In the genomic region with DNA sequence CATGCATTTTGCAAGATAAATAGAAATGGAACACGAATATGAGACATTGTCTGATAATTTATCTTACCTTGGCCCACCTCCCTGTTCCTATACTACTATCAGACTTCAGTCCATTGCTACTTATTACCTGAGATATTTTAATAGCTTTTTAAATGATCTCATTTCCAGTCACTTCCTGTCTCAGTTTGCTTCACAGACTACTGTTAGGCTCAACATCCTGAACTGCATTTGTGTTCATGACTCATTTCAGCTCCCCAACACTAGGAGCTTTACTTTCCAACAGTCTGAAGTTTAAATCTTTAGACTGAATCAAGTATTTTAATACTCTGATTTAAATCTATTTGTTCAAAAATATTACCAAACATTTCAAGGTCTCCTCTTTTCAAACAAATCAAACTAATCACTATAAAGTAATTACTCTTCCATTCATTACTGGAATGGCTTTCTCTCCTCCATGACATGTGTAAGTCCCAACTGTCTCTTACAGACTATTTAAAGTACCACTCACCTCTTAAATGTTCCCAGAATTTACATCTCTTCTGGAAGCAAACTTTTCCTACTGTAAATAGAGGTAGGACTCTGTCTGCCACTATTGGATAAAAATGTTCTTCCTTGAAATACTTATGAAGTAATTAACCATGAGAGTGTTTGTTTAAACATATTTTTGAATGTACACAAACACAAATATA, we compare ENCODE assay signal across 14 cellular contexts.
A peak's percentile ranks its signal among the peaks of the same experiment; 100 is the strongest.
DNase-seq lines count a peak whose midpoint lies in the region; ATAC-seq and TF ChIP-seq lines count a peak whose summit lies in the region.
"Had no signal": no experiment of that assay in that cellular context is flagged by ENCODE, and none has a peak within 500 bp of the region (broad histone marks: within the 10 kb centered on the region; RNA-seq: fewer than 3 reads in every experiment).

No MANE protein-coding gene starts in this region.

- POLR2A ChIA-PET in RWPE1 (lab: Yijun Ruan, JAX; ENCODE audit: low non-redundant PET) = no interaction called here
- POLR2A ChIA-PET in WTC11 (lab: Charles Lee) = no interaction called here
- POLR2A ChIA-PET in GM10248 (lab: Yijun Ruan, JAX) = no interaction called here

- CTCF ChIA-PET in RWPE1 (lab: Yijun Ruan, JAX) = interaction anchor here (0.7 kb wide), 1 partner anchor 20 kb away, joined by 3 read pairs; no protein-coding TSS in a partner anchor
- CTCF ChIA-PET in WTC11 (lab: Charles Lee) = no interaction called here
- CTCF ChIA-PET in GM10248 (lab: Yijun Ruan, JAX) = interaction anchor here (0.8 kb wide), 1 partner anchor 17 kb away, joined by 3 read pairs; no protein-coding TSS in a partner anchor

- DNase-seq in HCEC 1CT = peak; percentile 2
- peak; percentile 46 for DNase-seq in RWPE1 (ENCODE audit: low spot score)
- peak; percentile 83 for DNase-seq in epithelial cell of esophagus (ENCODE audit: low read depth)
- peak; percentile 82 for DNase-seq in renal cortical epithelial cell (ENCODE audit: low read depth)
- no peak for DNase-seq in WTC11 (ENCODE audit: low spot score)
- no peak for DNase-seq in GM10248 (ENCODE audit: extremely low spot score)
- DNase-seq in thyroid gland = no peak
- DNase-seq: activated naive CD4-positive, alpha-beta T cell treated with Interleukin-2 at 50 U/mL for 16 hours; DND-41; left colon had no signal

- no peaks in the 10 kb centered on the region for H3K27me3 ChIP-seq in thyroid gland
- H3K27me3 ChIP-seq: BLaER1 treated with 17β-estradiol and CSF1 and Interleukin-3, amounts not matched to agents 10 nM and 100 nM had no signal

- H3K9me3 Mint-ChIP-seq in WTC11 = 0 out of 2 replicates have a peak, but pooled peaks cover 1% of the 10 kb centered on the region

- WGBS in thyroid gland, 2 donors = 63 to 64% methylated on average over 1 of the region's 1 CpG

- TF ChIP-seq POLR2A in thyroid gland (IDR thresholded peaks at IDR 0.05) = no peak

- H3K9me3 ChIP-seq in thyroid gland = no peaks in the 10 kb centered on the region
- H3K9me3 ChIP-seq: BLaER1 treated with 17β-estradiol and CSF1 and Interleukin-3, amounts not matched to agents 10 nM and 100 nM had no signal

- H3K4me3 ChIP-seq in epithelial cell of esophagus (ENCODE audit: low read length) (no peak overlapping the region), thyroid gland (replicated peaks in 1 of 3) (no peak overlapping the region)
- H3K4me3 ChIP-seq: BLaER1 treated with 17β-estradiol and CSF1 and Interleukin-3, amounts not matched to agents 10 nM and 100 nM; SK-N-MC had no signal

- H3K36me3 ChIP-seq in thyroid gland = no peaks in the 10 kb centered on the region
- H3K36me3 ChIP-seq: BLaER1 treated with 17β-estradiol and CSF1 and Interleukin-3, amounts not matched to agents 10 nM and 100 nM had no signal

- TF ChIP-seq CTCF in RWPE1 (conservative IDR thresholded peaks at IDR 0.05; ENCODE audit: low read depth) (no peak), epithelial cell of esophagus (IDR thresholded peaks at IDR 0.05; ENCODE audit: insufficient read depth, low read depth, low read length, missing control alignments) (no peak), WTC11 (IDR thresholded peaks at IDR 0.05) (no peak), GM10248 (IDR thresholded peaks at IDR 0.05; ENCODE audit: control extremely low read depth, extremely low read depth, low read depth, missing control alignments) (no peak), thyroid gland (IDR thresholded peaks at IDR 0.05) (no peak)

- H3K4me1 ChIP-seq in thyroid gland = no peaks in the 10 kb centered on the region

- no peak overlapping the region for H3K4me3 Mint-ChIP-seq in WTC11
- H3K4me3 Mint-ChIP-seq: central memory CD8-positive, alpha-beta T cell had no signal

- H3K4me1 Mint-ChIP-seq in WTC11 = no peaks in the 10 kb centered on the region
- H3K4me1 Mint-ChIP-seq: central memory CD8-positive, alpha-beta T cell had no signal

- no peaks in the 10 kb centered on the region; the same call in 1 of the 2 replicates for H3K27me3 Mint-ChIP-seq in WTC11 (ENCODE audit: low read depth)
- H3K27me3 Mint-ChIP-seq: central memory CD8-positive, alpha-beta T cell had no signal

- H3K27ac ChIP-seq in RWPE1 (no peak overlapping the region), thyroid gland (no peak overlapping the region)
- H3K27ac ChIP-seq: BLaER1 treated with 17β-estradiol and CSF1 and Interleukin-3, amounts not matched to agents 10 nM and 100 nM; SK-N-MC had no signal

- H3K36me3 Mint-ChIP-seq in WTC11 = no peaks in the 10 kb centered on the region

- ATAC-seq in WTC11 (no peak), GM21367 (IDR thresholded peaks at IDR 0.05; ENCODE audit: unreplicated experiment) (no peak)
- ATAC-seq: left colon had no signal

- intact Hi-C loops in thyroid gland (cut with DNase I) = no loop called here

- H3K27ac Mint-ChIP-seq in WTC11 = no peak overlapping the region

TF ChIP-seq in WTC11, 78 proteins besides CTCF, POLR2A, EP300 and RAD21:
- TF ChIP-seq FOXK1 (CRISPR knock-in tag; IDR thresholded peaks at IDR 0.05) (no peak), RORB (CRISPR knock-in tag; IDR thresholded peaks at IDR 0.05) (no peak), EMX1 (CRISPR knock-in tag; IDR thresholded peaks at IDR 0.05) (no peak)
- TF ChIP-seq, protein P1, sequence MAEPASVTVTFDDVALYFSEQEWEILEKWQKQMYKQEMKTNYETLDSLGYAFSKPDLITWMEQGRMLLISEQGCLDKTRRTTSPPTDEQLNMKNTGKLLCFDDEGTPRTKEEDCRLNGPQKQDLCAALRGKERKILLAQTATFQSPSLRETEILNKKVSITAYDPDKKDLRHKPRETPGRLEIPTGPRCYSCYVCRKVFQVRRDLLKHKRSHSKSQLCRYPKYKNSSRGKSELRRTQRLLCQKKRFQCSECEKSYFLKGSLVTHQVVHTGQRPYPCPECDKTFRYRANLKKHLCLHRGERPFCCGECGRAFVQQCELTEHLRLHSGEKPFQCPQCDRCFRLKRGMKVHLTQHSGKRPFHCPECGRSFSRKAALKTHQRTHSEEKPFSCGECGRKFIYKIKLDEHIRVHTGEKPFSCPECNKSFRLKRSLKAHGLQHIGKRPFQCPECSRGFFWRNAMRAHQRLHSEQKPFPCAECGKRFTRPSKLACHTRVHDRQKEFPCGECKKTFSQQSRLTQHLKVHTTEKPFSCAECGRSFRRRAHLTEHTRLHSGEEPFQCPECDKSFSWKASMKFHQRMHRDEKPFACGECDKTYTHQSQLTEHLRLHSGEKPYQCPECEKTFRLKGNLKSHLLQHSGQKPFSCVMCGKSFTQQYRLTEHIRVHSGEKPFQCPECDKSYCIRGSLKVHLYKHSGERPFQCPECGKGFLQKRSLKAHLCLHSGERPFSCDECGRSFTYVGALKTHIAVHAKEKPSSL (CRISPR knock-in tag; conservative IDR thresholded peaks at IDR 0.05) = no peak

Comparison
In these comparisons a context has a peak if more than half of its experiments do, and no peak if none do; other contexts are left out.
1. DNase-seq: peak in HCEC 1CT (single experiment), RWPE1 (single experiment), epithelial cell of esophagus (single experiment) and renal cortical epithelial cell (single experiment); none in WTC11 (single experiment), GM10248 (single experiment) and thyroid gland (0 of 2).